9 cellular contexts compared by ENCODE assay signal in the genomic region with DNA sequence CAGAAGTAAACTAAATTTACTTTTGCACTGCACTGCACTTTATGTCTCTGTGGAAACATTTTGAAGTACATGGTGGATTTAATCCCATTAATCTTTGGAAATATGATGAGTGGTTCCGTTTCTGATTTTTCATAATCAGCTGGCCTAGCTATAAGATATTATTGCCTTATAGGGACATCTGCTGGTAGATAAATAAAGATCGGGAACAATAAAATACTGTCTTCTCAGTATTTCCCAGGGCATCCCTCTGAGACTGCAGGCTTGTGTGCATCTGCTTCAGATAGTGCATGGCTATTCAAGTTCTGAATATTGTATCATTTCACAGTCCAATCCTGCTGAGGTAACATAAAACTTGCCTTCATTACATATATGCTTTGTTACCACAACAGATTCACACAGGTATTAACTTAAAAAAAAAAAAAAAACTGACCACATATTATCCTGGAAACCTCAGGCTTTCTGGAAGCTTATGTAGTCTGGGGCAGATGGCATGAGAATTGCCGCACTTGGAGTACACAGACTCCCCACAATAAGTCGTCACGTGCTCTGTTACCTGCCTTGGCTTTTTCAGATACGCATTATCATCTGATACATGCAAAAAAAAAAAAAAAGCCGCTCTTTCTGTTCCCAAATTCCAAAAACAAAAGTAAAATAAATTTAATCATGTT.
DNase-seq lines count a peak whose midpoint lies in the region; ATAC-seq and TF ChIP-seq lines count a peak whose summit lies in the region.
"Had no signal": no experiment of that assay in that cellular context is flagged by ENCODE, and none has a peak within 500 bp of the region (broad histone marks: within the 10 kb centered on the region; RNA-seq: fewer than 3 reads in every experiment).

No MANE protein-coding gene starts in this region.

- peak; percentile 29; the same call in 1 of the 2 replicates for TF ChIP-seq RAD21 in Ishikawa (IDR thresholded peaks at IDR 0.05; ENCODE audit: low read depth)

- peak; percentile 24 for TF ChIP-seq CTCF in GM10266 (IDR thresholded peaks at IDR 0.05; ENCODE audit: control insufficient read depth, insufficient read depth, low read depth, missing control alignments)

- H3K9me3 ChIP-seq in SK-N-MC (ENCODE audit: low read depth, low read length): no peaks in the 10 kb centered on the region
- H3K9me3 ChIP-seq: spleen had no signal

- no peaks in the 10 kb centered on the region for H3K27me3 Mint-ChIP-seq in stimulated activated naive CD8-positive, alpha-beta T cell treated with anti-CD3 and anti-CD28 coated beads, Interleukin-15, amount 100 ng/mL, for 72 hours

- no peaks in the 10 kb centered on the region for H3K4me1 Mint-ChIP-seq in stimulated activated naive CD8-positive, alpha-beta T cell treated with anti-CD3 and anti-CD28 coated beads, Interleukin-15, amount 100 ng/mL, for 72 hours

- H3K36me3 ChIP-seq in SK-N-MC (ENCODE audit: insufficient read depth, low read length): no peaks in the 10 kb centered on the region
- H3K36me3 ChIP-seq: spleen had no signal

- DNase-seq in GM10266 (ENCODE audit: extremely low spot score): peak; percentile 2
- DNase-seq in SK-N-MC (ENCODE audit: low read depth, low spot score): no peak
- DNase-seq in myocyte (ENCODE audit: low read depth): peak; percentile 50
- DNase-seq in GM19238 (ENCODE audit: insufficient read length, low spot score): no peak
- DNase-seq in stimulated activated naive CD8-positive, alpha-beta T cell treated with anti-CD3 and anti-CD28 coated beads, Interleukin-15, amount 100 ng/mL, for 72 hours: no peak
- no peak for DNase-seq in iPS-NIHi11 (ENCODE audit: low spot score)
- DNase-seq in NOMO-1 (lab: John Stamatoyannopoulos, UW; ENCODE audit: unreplicated experiment in 2 of 2): no peak
- DNase-seq: spleen had no signal

- H3K27ac ChIP-seq in SK-N-MC: 0 out of 2 replicates have a peak overlapping the region, but pooled peaks have one; percentile 11
- H3K27ac ChIP-seq: spleen had no signal

- no peak for ATAC-seq in stimulated activated naive CD8-positive, alpha-beta T cell treated with anti-CD3 and anti-CD28 coated beads, Interleukin-15, amount 100 ng/mL, for 72 hours

- no peak overlapping the region for H3K9ac ChIP-seq in SK-N-MC (ENCODE audit: insufficient read length)

- TF ChIP-seq EP300 in Ishikawa (IDR thresholded peaks at IDR 0.05; ENCODE audit: borderline replicate concordance): no peak

- no peak overlapping the region for H3K4me3 Mint-ChIP-seq in stimulated activated naive CD8-positive, alpha-beta T cell treated with anti-CD3 and anti-CD28 coated beads, Interleukin-15, amount 100 ng/mL, for 72 hours

- no peaks in the 10 kb centered on the region for H3K9me3 Mint-ChIP-seq in stimulated activated naive CD8-positive, alpha-beta T cell treated with anti-CD3 and anti-CD28 coated beads, Interleukin-15, amount 100 ng/mL, for 72 hours

- H3K27ac Mint-ChIP-seq in stimulated activated naive CD8-positive, alpha-beta T cell treated with anti-CD3 and anti-CD28 coated beads, Interleukin-15, amount 100 ng/mL, for 72 hours: no peak overlapping the region

- no peak overlapping the region for H3K4me3 ChIP-seq in SK-N-MC
- H3K4me3 ChIP-seq: spleen had no signal

TF ChIP-seq in Ishikawa, 13 proteins besides CTCF, POLR2A, EP300 and RAD21:
- TF ChIP-seq TEAD4 (IDR thresholded peaks at IDR 0.05): no peak
- TF ChIP-seq, protein P1, sequence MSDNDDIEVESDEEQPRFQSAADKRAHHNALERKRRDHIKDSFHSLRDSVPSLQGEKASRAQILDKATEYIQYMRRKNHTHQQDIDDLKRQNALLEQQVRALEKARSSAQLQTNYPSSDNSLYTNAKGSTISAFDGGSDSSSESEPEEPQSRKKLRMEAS (IDR thresholded peaks at IDR 0.05): no peak
- no peak for TF ChIP-seq TAF1 (IDR thresholded peaks at IDR 0.05; ENCODE audit: low read depth)
- TF ChIP-seq YY1 (IDR thresholded peaks at IDR 0.05; ENCODE audit: low read depth): no peak
- TF ChIP-seq, protein P2, sequence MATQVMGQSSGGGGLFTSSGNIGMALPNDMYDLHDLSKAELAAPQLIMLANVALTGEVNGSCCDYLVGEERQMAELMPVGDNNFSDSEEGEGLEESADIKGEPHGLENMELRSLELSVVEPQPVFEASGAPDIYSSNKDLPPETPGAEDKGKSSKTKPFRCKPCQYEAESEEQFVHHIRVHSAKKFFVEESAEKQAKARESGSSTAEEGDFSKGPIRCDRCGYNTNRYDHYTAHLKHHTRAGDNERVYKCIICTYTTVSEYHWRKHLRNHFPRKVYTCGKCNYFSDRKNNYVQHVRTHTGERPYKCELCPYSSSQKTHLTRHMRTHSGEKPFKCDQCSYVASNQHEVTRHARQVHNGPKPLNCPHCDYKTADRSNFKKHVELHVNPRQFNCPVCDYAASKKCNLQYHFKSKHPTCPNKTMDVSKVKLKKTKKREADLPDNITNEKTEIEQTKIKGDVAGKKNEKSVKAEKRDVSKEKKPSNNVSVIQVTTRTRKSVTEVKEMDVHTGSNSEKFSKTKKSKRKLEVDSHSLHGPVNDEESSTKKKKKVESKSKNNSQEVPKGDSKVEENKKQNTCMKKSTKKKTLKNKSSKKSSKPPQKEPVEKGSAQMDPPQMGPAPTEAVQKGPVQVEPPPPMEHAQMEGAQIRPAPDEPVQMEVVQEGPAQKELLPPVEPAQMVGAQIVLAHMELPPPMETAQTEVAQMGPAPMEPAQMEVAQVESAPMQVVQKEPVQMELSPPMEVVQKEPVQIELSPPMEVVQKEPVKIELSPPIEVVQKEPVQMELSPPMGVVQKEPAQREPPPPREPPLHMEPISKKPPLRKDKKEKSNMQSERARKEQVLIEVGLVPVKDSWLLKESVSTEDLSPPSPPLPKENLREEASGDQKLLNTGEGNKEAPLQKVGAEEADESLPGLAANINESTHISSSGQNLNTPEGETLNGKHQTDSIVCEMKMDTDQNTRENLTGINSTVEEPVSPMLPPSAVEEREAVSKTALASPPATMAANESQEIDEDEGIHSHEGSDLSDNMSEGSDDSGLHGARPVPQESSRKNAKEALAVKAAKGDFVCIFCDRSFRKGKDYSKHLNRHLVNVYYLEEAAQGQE (IDR thresholded peaks at IDR 0.05; ENCODE audit: low read depth): no peak
- no peak for TF ChIP-seq ZBTB7A (IDR thresholded peaks at IDR 0.05; ENCODE audit: low read depth)
TF ChIP-seq in Ishikawa: peak in this region for 0.

Comparison
In these comparisons a context has a peak if more than half of its experiments do, and no peak if none do; other contexts are left out.
1. DNase-seq: peak in GM10266 (single experiment) and myocyte (single experiment); none in SK-N-MC (single experiment), GM19238 (single experiment), stimulated activated naive CD8-positive, alpha-beta T cell treated with anti-CD3 and anti-CD28 coated beads, Interleukin-15, amount 100 ng/mL, for 72 hours (0 of 2), iPS-NIHi11 (single experiment) and NOMO-1 (0 of 2).